Comparison of ENCODE assay signal across 20 cellular contexts in the genomic region with DNA sequence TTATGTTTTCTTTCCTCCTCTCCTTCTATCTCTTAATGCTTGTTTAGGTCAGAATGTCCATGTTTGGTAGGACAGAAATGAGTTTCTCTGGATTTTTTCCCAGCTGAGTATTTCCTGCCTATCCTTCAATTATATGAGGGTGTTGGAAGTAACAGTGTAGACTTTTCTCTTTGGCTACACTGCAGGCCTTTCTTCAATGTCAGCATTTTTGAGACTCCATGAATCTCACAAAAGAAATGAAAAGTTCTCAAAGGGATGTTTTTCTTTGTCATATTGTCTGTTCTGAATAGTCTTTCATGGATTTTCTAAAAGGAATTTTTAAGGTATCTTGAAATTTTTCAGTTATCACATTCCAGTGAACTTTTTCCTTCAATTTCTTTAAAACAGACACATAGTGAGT.
DNase-seq lines count a peak whose midpoint lies in the region; ATAC-seq and TF ChIP-seq lines count a peak whose summit lies in the region.
"Had no signal": no experiment of that assay in that cellular context is flagged by ENCODE, and none has a peak within 500 bp of the region (broad histone marks: within the 10 kb centered on the region; RNA-seq: fewer than 3 reads in every experiment).

No MANE protein-coding gene starts in this region.

- dilution Hi-C loops in IMR-90 (cut with HindIII; ENCODE audit: low sequenced_read_pairs, unreplicated experiment) = no loop called here

- no peak overlapping the region for H3K4me3 ChIP-seq in CD8-positive, alpha-beta T cell (ENCODE audit: low read depth, low read length)
- H3K4me3 ChIP-seq in IMR-90 (ENCODE audit: insufficient read depth, low read depth, low read length) (no peak overlapping the region), smooth muscle cell (no peak overlapping the region)
- H3K4me3 ChIP-seq: body of pancreas, lower lobe of right lung, right atrium auricular region had no signal

- no peak overlapping the region for H3K14ac ChIP-seq in IMR-90 (replicated peaks; ENCODE audit: low read depth, low read length)

- in situ Hi-C loops in IMR-90 (cut with MboI; ENCODE audit: low sequenced_read_pairs) = no loop called here

- no TSS peak for BruUV-seq in IMR-90 (replicated peaks; lab: Mats Ljungman, UMichigan)

- no peak overlapping the region for H2AK5ac ChIP-seq in IMR-90 (ENCODE audit: low read depth, low read length)

- H3K27me3 ChIP-seq in CD8-positive, alpha-beta T cell (ENCODE audit: insufficient read depth, low read length) = no peaks in the 10 kb centered on the region
- H3K27me3 ChIP-seq in IMR-90 (ENCODE audit: control insufficient read depth, insufficient read depth, low read length) (no peaks in the 10 kb centered on the region), smooth muscle cell (ENCODE audit: low read depth) (no peaks in the 10 kb centered on the region)
- H3K27me3 ChIP-seq: body of pancreas, right atrium auricular region had no signal

- no peak for TF ChIP-seq CTCF in CD8-positive, alpha-beta T cell (IDR thresholded peaks at IDR 0.05)
- no peak for TF ChIP-seq CTCF in IMR-90 (conservative IDR thresholded peaks at IDR 0.05; ENCODE audit: low read depth, low read length)
- TF ChIP-seq CTCF in smooth muscle cell (IDR thresholded peaks at IDR 0.05; ENCODE audit: borderline replicate concordance, insufficient read depth, poor library complexity, severe bottlenecking) = no peak

- no peak overlapping the region for H4K91ac ChIP-seq in IMR-90 (ENCODE audit: insufficient read depth, low read depth, low read length)

- no peak for DNase-seq in CD8-positive, alpha-beta T cell
- DNase-seq in IMR-90 = no peak
- no peak for DNase-seq in effector memory CD8-positive, alpha-beta T cell
- DNase-seq in smooth muscle cell (lab: John Stamatoyannopoulos, UW; ENCODE audit: unreplicated experiment) = no peak
- DNase-seq in stimulated activated CD4-positive, alpha-beta T cell treated with anti-CD3 and anti-CD28 coated beads, Interleukin-4, amount 100 ng/mL, for 1 hour = no peak
- DNase-seq in NCI-H1694 (lab: John Stamatoyannopoulos, UW) = no peak
- DNase-seq in GDM1 (lab: John Stamatoyannopoulos, UW) = no peak
- DNase-seq: activated CD4-positive, alpha-beta T cell treated with anti-CD3 and anti-CD28 coated beads for 4 hours; activated effector memory CD4-positive, alpha-beta T cell treated with anti-CD3 and anti-CD28 coated beads, Interleukin-2, amount 50 U/mL, for 16 hours; body of pancreas; DMS153; HCEC 1CT; lower lobe of right lung; naive B cell; NCI-H1417 treated with DMSO at 0.1 percent for 48 hours; NCI-H2227 treated with DMSO at 0.1 percent for 48 hours; T-helper 9 cell had no signal

- intact Hi-C loops in CD8-positive, alpha-beta T cell (cut with DNase I, micrococcal nuclease) = no loop called here
- intact Hi-C loops in IMR-90 (cut with micrococcal nuclease) = no loop called here

- no peak overlapping the region for H3K4ac ChIP-seq in IMR-90 (ENCODE audit: low read depth, low read length)

- POLR2A ChIA-PET in CD8-positive, alpha-beta T cell (lab: Charles Lee) = no interaction called here
- POLR2A ChIA-PET in IMR-90 (lab: Charles Lee; ENCODE audit: unreplicated experiment) = no interaction called here

- no peak overlapping the region for H3K27ac ChIP-seq in CD8-positive, alpha-beta T cell (ENCODE audit: low read depth, low read length)
- H3K27ac ChIP-seq in IMR-90 (ENCODE audit: insufficient read depth, low read length) = peak overlapping the region; percentile 57; the same call in 1 of the 2 replicates
- H3K27ac ChIP-seq in smooth muscle cell (ENCODE audit: low read depth) = peak overlapping the region; percentile 21
- H3K27ac ChIP-seq: body of pancreas, epithelial cell of prostate, lower lobe of right lung, right atrium auricular region had no signal

- no peak overlapping the region for H2BK5ac ChIP-seq in IMR-90 (ENCODE audit: low read depth, low read length, poor library complexity, severe bottlenecking)

- no peak overlapping the region for H2BK20ac ChIP-seq in IMR-90 (ENCODE audit: low read depth, low read length)

- no peaks in the 10 kb centered on the region for H3F3A ChIP-seq in smooth muscle cell (ENCODE audit: low read depth)

- peaks cover 22 to 30% of the 10 kb centered on the region in 2 experiments for H3K79me1 ChIP-seq in IMR-90 (ENCODE audit: low read depth in 1 of 2, low read length in 2 of 2)

- H3K4me2 ChIP-seq in IMR-90 (ENCODE audit: low read depth, low read length) (no peak overlapping the region), smooth muscle cell (no peak overlapping the region)

- H3K18ac ChIP-seq in IMR-90 (ENCODE audit: low read depth, low read length) = no peak overlapping the region

- H2BK120ac ChIP-seq in IMR-90 (ENCODE audit: low read depth, low read length) = no peak overlapping the region

- H3K4me1 Mint-ChIP-seq in CD8-positive, alpha-beta T cell (ENCODE audit: low read depth) = peaks cover 35% of the 10 kb centered on the region
- peaks cover 19 to 62% of the 10 kb centered on the region in 2 donors for H3K4me1 Mint-ChIP-seq in effector memory CD8-positive, alpha-beta T cell (ENCODE audit: low read depth in 2 of 2)
- H3K4me1 Mint-ChIP-seq: naive B cell had no signal

- no peaks in the 10 kb centered on the region; the same call in 1 of the 2 replicates for H4K20me1 ChIP-seq in IMR-90 (ENCODE audit: insufficient read depth, low read length)
- no peaks in the 10 kb centered on the region for H4K20me1 ChIP-seq in smooth muscle cell (ENCODE audit: low read depth)

- no peak for TF ChIP-seq POLR2A in IMR-90 (IDR thresholded peaks at IDR 0.05; ENCODE audit: low read depth, low read length)

- H3K4me1 ChIP-seq in CD8-positive, alpha-beta T cell (ENCODE audit: insufficient read depth, low read length) = no peaks in the 10 kb centered on the region
- H3K4me1 ChIP-seq in IMR-90 (ENCODE audit: control insufficient read depth, insufficient read depth, low read length) = no peaks in the 10 kb centered on the region
- H3K4me1 ChIP-seq in smooth muscle cell (ENCODE audit: low read depth) = no peaks in the 10 kb centered on the region
- H3K4me1 ChIP-seq: body of pancreas, lower lobe of right lung, right atrium auricular region had no signal

- no peaks in the 10 kb centered on the region for H3K79me2 ChIP-seq in smooth muscle cell (ENCODE audit: low read depth)

- H3K23ac ChIP-seq in IMR-90 (ENCODE audit: low read depth, low read length) = no peak overlapping the region

- H2BK15ac ChIP-seq in IMR-90 (ENCODE audit: low read depth, low read length) = no peak overlapping the region

- CTCF ChIA-PET in CD8-positive, alpha-beta T cell (lab: Charles Lee) = interaction anchor here (1.4 to 1.6 kb wide), 2 partner anchors 36 to 119 kb away, joined by 3 read pairs; no protein-coding TSS in a partner anchor
- CTCF ChIA-PET in IMR-90 (lab: Yijun Ruan, JAX) = no interaction called here

- H3K9me3 Mint-ChIP-seq in CD8-positive, alpha-beta T cell = no peaks in the 10 kb centered on the region
- no peaks in the 10 kb centered on the region for H3K9me3 Mint-ChIP-seq in effector memory CD8-positive, alpha-beta T cell
- H3K9me3 Mint-ChIP-seq: dendritic cell treated with granulocyte-macrophage colony-stimulating factor and Interleukin-4, amounts not matched to agents 40 ng/mL and 50 ng/mL, for 4 days; naive B cell had no signal

- peaks cover 41% of the 10 kb centered on the region for H3K36me3 ChIP-seq in CD8-positive, alpha-beta T cell (ENCODE audit: insufficient read depth, low read length)
- H3K36me3 ChIP-seq in IMR-90 (ENCODE audit: control insufficient read depth, insufficient read depth, low read length) = peaks cover 41% of the 10 kb centered on the region
- peaks cover 37% of the 10 kb centered on the region for H3K36me3 ChIP-seq in smooth muscle cell (ENCODE audit: low read depth)

- no peaks in the 10 kb centered on the region for H3K9me3 ChIP-seq in CD8-positive, alpha-beta T cell (ENCODE audit: low read length)
- H3K9me3 ChIP-seq in IMR-90 (ENCODE audit: control insufficient read depth, insufficient read depth, low read length) = no peaks in the 10 kb centered on the region
- no peaks in the 10 kb centered on the region for H3K9me3 ChIP-seq in smooth muscle cell (replicated peaks; ENCODE audit: low read depth)
- H3K9me3 ChIP-seq: body of pancreas, lower lobe of right lung, right atrium auricular region had no signal

- H3K4me3 Mint-ChIP-seq in CD8-positive, alpha-beta T cell = peak overlapping the region; percentile 20
- peak overlapping the region; percentile 55 to 80 for H3K4me3 Mint-ChIP-seq in effector memory CD8-positive, alpha-beta T cell
- H3K4me3 Mint-ChIP-seq: dendritic cell treated with granulocyte-macrophage colony-stimulating factor and Interleukin-4, amounts not matched to agents 40 ng/mL and 50 ng/mL, for 4 days; naive B cell had no signal

- H3K9ac ChIP-seq in IMR-90 (ENCODE audit: low read depth, low read length) (no peak overlapping the region), smooth muscle cell (ENCODE audit: low read depth) (no peak overlapping the region)

- H2AFZ ChIP-seq in IMR-90 (replicated peaks; ENCODE audit: low read length, poor library complexity) = no peak overlapping the region
- no peak overlapping the region for H2AFZ ChIP-seq in smooth muscle cell (ENCODE audit: low read depth)

- peak overlapping the region; percentile 15 to 54; a peak in 1 of 4 replicates for H4K8ac ChIP-seq in IMR-90 (ENCODE audit: low read depth in 2 of 2, low read length in 2 of 2)

- peaks cover 71% of the 10 kb centered on the region for H3K36me3 Mint-ChIP-seq in CD8-positive, alpha-beta T cell
- H3K36me3 Mint-ChIP-seq in effector memory CD8-positive, alpha-beta T cell (ENCODE audit: insufficient read depth) = peaks cover 32% of the 10 kb centered on the region

- no peak overlapping the region for H4K5ac ChIP-seq in IMR-90 (ENCODE audit: low read depth, low read length)

- H3K56ac ChIP-seq in IMR-90 (ENCODE audit: extremely low read depth, insufficient read depth, low read length) = no peak overlapping the region

- no peak overlapping the region for H2AK9ac ChIP-seq in IMR-90 (replicated peaks; ENCODE audit: low read depth, low read length, poor library complexity)

- no peak for ATAC-seq in CD8-positive, alpha-beta T cell
- no peak for ATAC-seq in IMR-90 (ENCODE audit: low read depth)
- ATAC-seq in effector memory CD8-positive, alpha-beta T cell (replicated peaks) = no peak
- ATAC-seq: body of pancreas, lower lobe of right lung had no signal

- H3K9me1 ChIP-seq in IMR-90 (ENCODE audit: insufficient read depth, low read length) = no peaks in the 10 kb centered on the region; the same call in 1 of the 2 replicates

- H3K27ac Mint-ChIP-seq in CD8-positive, alpha-beta T cell = peak overlapping the region; percentile 65
- H3K27ac Mint-ChIP-seq in effector memory CD8-positive, alpha-beta T cell = peak overlapping the region in 1 of 2 donors; percentile 77
- H3K27ac Mint-ChIP-seq: dendritic cell treated with granulocyte-macrophage colony-stimulating factor and Interleukin-4, amounts not matched to agents 40 ng/mL and 50 ng/mL, for 4 days had no signal

- no peaks in the 10 kb centered on the region for H3K27me3 Mint-ChIP-seq in CD8-positive, alpha-beta T cell (ENCODE audit: low read depth)
- no peaks in the 10 kb centered on the region for H3K27me3 Mint-ChIP-seq in effector memory CD8-positive, alpha-beta T cell
- H3K27me3 Mint-ChIP-seq: dendritic cell treated with granulocyte-macrophage colony-stimulating factor and Interleukin-4, amounts not matched to agents 40 ng/mL and 50 ng/mL, for 4 days; naive B cell had no signal

- TF ChIP-seq RAD21 in IMR-90 (IDR thresholded peaks at IDR 0.05; ENCODE audit: low read length) = no peak
